In the genomic region with DNA sequence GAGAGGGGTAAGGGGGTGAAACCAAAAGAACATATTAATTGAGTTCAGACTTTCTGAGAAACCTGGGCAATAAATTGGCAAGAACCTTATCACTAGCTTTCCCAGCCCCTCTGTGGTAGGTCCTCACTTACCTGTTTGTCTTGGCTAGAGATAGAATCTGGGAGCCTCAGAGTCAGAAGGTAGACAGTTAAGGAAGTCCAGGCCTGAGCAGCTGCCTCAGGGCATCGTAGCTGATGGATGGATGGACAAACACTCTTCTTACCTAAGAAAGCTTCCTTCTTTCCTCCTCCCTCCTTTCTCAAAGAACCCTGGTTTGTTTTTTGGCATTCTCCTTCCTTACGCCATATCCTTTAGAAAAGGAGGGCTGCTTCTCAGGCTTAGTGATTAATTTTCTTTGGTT, we compare ENCODE assay signal across 22 cellular contexts.
"Had no signal": no experiment of that assay in that cellular context is flagged by ENCODE, and none has a peak within 500 bp of the region (broad histone marks: within the 10 kb centered on the region; RNA-seq: fewer than 3 reads in every experiment).

No MANE protein-coding gene starts in this region.

- H3K27ac ChIP-seq: HL-60, RWPE1 had no signal

- H3K9me2 ChIP-seq: SK-N-SH had no signal

- H3K4me2 ChIP-seq: SK-N-SH had no signal

- DNase-seq: KBM-7; MV-4-11; NCI-H1048; NCI-H1105; NCI-H1417; NCI-H1436 treated with DMSO at 0.1 percent for 48 hours; NCI-H1694; NCI-H187 treated with DMSO at 0.1 percent for 48 hours; NCI-H2029 treated with DMSO at 0.1 percent for 48 hours; NCI-H345; NCI-H446 treated with DMSO at 0.1 percent for 48 hours; NCI-H510A treated with DMSO at 0.1 percent for 48 hours; NCI-H526; NCI-H748 treated with DMSO at 0.1 percent for 48 hours; NK-92 treated with Interleukin-12 subunit alpha and Interleukin-12 subunit beta, amount 100 ng/mL, for 24 hours; PC-3; SHP77; SK-N-SH; SW 1271 had no signal

- H3K9ac ChIP-seq: SK-N-SH had no signal

- ATAC-seq: Panc1, PC-3 had no signal
